ENCODE assay signal across 8 cellular contexts in the genomic region with DNA sequence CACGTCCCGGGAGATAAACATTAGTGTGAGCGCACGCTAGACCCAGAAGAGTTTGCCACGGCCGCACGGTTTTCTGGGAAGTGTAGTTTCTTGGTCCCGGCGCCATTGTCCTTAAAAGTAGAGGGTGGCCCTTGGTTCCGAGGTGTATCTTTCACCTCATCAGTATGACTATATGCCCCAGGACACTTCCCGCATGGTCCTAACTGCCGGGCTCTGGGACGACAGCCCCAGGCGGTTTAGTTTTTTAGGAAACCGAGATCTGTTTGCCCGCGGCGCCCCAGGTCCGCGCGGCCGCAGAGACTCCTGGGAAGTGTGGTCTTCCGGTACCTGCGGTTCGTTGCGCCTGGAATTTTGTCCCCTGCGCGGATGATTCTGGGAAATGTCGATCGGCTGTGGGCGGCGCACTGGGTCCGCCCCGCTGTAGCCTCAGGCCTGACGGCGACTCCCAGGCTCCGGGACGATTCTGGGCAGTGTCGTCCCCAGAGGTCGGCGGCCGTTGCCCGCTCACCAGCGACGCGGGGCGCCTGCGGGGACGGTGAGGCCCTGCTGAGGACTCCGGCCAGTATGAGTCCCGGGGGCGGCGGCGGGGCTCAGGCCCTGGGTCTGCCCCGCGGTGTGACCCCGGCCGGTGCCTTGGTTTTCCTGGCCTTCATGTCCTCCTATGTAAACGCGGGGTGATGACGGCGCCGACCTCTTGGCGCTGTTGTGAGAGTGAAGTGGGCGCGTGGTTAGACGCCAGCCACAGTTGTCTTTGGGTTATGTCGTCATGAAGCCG. TPM values are rescaled to one million over a fixed set of nuclear protein-coding genes. Genes with fewer than 3 reads are reported as not detected.
DNase-seq lines count a peak whose midpoint lies in the region; ATAC-seq, FAIRE-seq and TF ChIP-seq lines count a peak whose summit lies in the region.

Gene ZNF181 (plus strand): TSS at position 418 of the 775 bp plus-strand sequence. CDS start 795 bp downstream, outside the sequence.

- intact Hi-C loops in Right ventricle myocardium inferior (cut with DNase I) (loop anchor here (1.0 to 10.0 kb wide), 4 partner anchors 39 to 311 kb away; partner anchors contain the start of genes HPN, SCGB2B2, ZNF30 and ZNF302), pancreas (cut with DNase I) (no loop called here), thyroid gland (cut with DNase I) (no loop called here)

- H3K9me3 Mint-ChIP-seq in activated naive CD8-positive, alpha-beta T cell treated with anti-CD3 and anti-CD28 coated beads for 36 hours, result peaks cover 11% of the 10 kb centered on the region

- peak within 1 kb of the TSS; percentile 98 to 100 (median 100) for H3K27ac ChIP-seq in pancreas
- H3K27ac ChIP-seq in thyroid gland, result peak within 1 kb of the TSS; percentile 92 to 99 (median 96)

- DNase-seq in NCI-H1048 (lab: John Stamatoyannopoulos, UW), result peak; percentile 51
- DNase-seq in activated naive CD8-positive, alpha-beta T cell treated with anti-CD3 and anti-CD28 coated beads for 36 hours, result peak; percentile 80
- peak; percentile 92 for DNase-seq in Right ventricle myocardium inferior (ENCODE audit: missing footprints)
- DNase-seq in pancreas, result peak; percentile 86 to 93 (median 90)
- DNase-seq in thyroid gland, result peak; percentile 90 to 91

- H3K36me3 Mint-ChIP-seq in activated naive CD8-positive, alpha-beta T cell treated with anti-CD3 and anti-CD28 coated beads for 36 hours, result peaks cover 37% of the 10 kb centered on the region

- no peaks in the 10 kb centered on the region for H3K27me3 Mint-ChIP-seq in activated naive CD8-positive, alpha-beta T cell treated with anti-CD3 and anti-CD28 coated beads for 36 hours

- H3K4me3 ChIP-seq in GM08714 (ENCODE audit: low read length), result peak within 1 kb of the TSS; percentile 68
- peak within 1 kb of the TSS; percentile 67 to 88 (median 76) for H3K4me3 ChIP-seq in pancreas
- H3K4me3 ChIP-seq in thyroid gland (replicated peaks in 1 of 3), result peak within 1 kb of the TSS; percentile 62 to 75 (median 66)

- H3K4me1 ChIP-seq in pancreas (peaks cover 0 to 18% (median 6%) of the 10 kb centered on the region in 3 donors), thyroid gland (peaks cover 15 to 19% of the 10 kb centered on the region in 2 donors)

- H3K4me3 Mint-ChIP-seq in activated naive CD8-positive, alpha-beta T cell treated with anti-CD3 and anti-CD28 coated beads for 36 hours, result peak within 1 kb of the TSS; percentile 95

- peak within 1 kb of the TSS; percentile 99 for H3K27ac Mint-ChIP-seq in activated naive CD8-positive, alpha-beta T cell treated with anti-CD3 and anti-CD28 coated beads for 36 hours

- peak; percentile 10 to 68 for TF ChIP-seq POLR2A in thyroid gland (IDR thresholded peaks at IDR 0.05)

- H3K9me3 ChIP-seq in pancreas (peaks cover 0 to 4% (median 0%) of the 10 kb centered on the region in 4 donors), thyroid gland (no peaks in the 10 kb centered on the region)

- WGBS in pancreas, 2 donors, result 0% methylated on average over 69 of the region's 69 CpGs
- 0% methylated on average over 19 to 30 of the region's 69 CpGs for WGBS in thyroid gland, 2 donors

- TF ChIP-seq CTCF in pancreas (IDR thresholded peaks at IDR 0.05) (no peak), thyroid gland (IDR thresholded peaks at IDR 0.05) (no peak)

- ATAC-seq in HG02588 (IDR thresholded peaks at IDR 0.05; ENCODE audit: unreplicated experiment), result peak; percentile 80
- peak; percentile 97 for ATAC-seq in SK-N-SH treated with all-trans-retinoic acid at 6 μM for 48 hours
- ATAC-seq in Right ventricle myocardium inferior, result peak; percentile 96
- ATAC-seq in pancreas, result peak; percentile 88 to 96 (median 89)

- no peaks in the 10 kb centered on the region for H3K27me3 ChIP-seq in pancreas
- H3K27me3 ChIP-seq in thyroid gland, result no peaks in the 10 kb centered on the region

- H3K36me3 ChIP-seq in pancreas, result peaks cover 0 to 18% (median 8%) of the 10 kb centered on the region in 3 donors
- peaks cover 0 to 2% of the 10 kb centered on the region in 2 donors for H3K36me3 ChIP-seq in thyroid gland

- H3K4me1 Mint-ChIP-seq in activated naive CD8-positive, alpha-beta T cell treated with anti-CD3 and anti-CD28 coated beads for 36 hours, result peaks cover 19% of the 10 kb centered on the region

- FAIRE-seq in pancreas (lab: Jason Lieb, UNC), result no peak

TF ChIP-seq in SK-N-SH treated with all-trans-retinoic acid at 6 μM for 48 hours, 23 proteins besides CTCF, POLR2A, EP300 and RAD21 (continues in another document):
- TF ChIP-seq, protein P1, sequence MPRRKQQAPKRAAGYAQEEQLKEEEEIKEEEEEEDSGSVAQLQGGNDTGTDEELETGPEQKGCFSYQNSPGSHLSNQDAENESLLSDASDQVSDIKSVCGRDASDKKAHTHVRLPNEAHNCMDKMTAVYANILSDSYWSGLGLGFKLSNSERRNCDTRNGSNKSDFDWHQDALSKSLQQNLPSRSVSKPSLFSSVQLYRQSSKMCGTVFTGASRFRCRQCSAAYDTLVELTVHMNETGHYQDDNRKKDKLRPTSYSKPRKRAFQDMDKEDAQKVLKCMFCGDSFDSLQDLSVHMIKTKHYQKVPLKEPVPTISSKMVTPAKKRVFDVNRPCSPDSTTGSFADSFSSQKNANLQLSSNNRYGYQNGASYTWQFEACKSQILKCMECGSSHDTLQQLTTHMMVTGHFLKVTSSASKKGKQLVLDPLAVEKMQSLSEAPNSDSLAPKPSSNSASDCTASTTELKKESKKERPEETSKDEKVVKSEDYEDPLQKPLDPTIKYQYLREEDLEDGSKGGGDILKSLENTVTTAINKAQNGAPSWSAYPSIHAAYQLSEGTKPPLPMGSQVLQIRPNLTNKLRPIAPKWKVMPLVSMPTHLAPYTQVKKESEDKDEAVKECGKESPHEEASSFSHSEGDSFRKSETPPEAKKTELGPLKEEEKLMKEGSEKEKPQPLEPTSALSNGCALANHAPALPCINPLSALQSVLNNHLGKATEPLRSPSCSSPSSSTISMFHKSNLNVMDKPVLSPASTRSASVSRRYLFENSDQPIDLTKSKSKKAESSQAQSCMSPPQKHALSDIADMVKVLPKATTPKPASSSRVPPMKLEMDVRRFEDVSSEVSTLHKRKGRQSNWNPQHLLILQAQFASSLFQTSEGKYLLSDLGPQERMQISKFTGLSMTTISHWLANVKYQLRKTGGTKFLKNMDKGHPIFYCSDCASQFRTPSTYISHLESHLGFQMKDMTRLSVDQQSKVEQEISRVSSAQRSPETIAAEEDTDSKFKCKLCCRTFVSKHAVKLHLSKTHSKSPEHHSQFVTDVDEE (CRISPR knock-in tag; IDR thresholded peaks at IDR 0.05), result peak; percentile 80; the same call in 1 of the 2 replicates
- TF ChIP-seq ZC3H10 (CRISPR knock-in tag; IDR thresholded peaks at IDR 0.05) (no peak), ZNF565 (CRISPR knock-in tag; conservative IDR thresholded peaks at IDR 0.05; ENCODE audit: low read depth) (0 out of 2 replicates have a peak, but pooled peaks have one; percentile 27), ZNF70 (CRISPR knock-in tag; IDR thresholded peaks at IDR 0.05) (no peak), OSR1 (CRISPR knock-in tag; IDR thresholded peaks at IDR 0.05) (no peak), TCF4 (CRISPR knock-in tag; IDR thresholded peaks at IDR 0.05; ENCODE audit: borderline replicate concordance) (no peak; the same call in 1 of the 2 replicates), CSDC2 (CRISPR knock-in tag; IDR thresholded peaks at IDR 0.05) (peak; percentile 62; the same call in 1 of the 2 replicates), SNAI2 (CRISPR knock-in tag; IDR thresholded peaks at IDR 0.05) (no peak), ISL1 (CRISPR knock-in tag; IDR thresholded peaks at IDR 0.05) (no peak), RARB (CRISPR knock-in tag; IDR thresholded peaks at IDR 0.05) (no peak), ZNF8 (CRISPR knock-in tag; IDR thresholded peaks at IDR 0.05) (no peak), PPARA (CRISPR knock-in tag; IDR thresholded peaks at IDR 0.05; ENCODE audit: borderline replicate concordance) (no peak), ESRRG (CRISPR knock-in tag; IDR thresholded peaks at IDR 0.05) (no peak), ARNTL (CRISPR knock-in tag; IDR thresholded peaks at IDR 0.05; ENCODE audit: borderline replicate concordance, low read depth) (no peak), CSRNP3 (CRISPR knock-in tag; IDR thresholded peaks at IDR 0.05) (no peak), GLIS3 (CRISPR knock-in tag; IDR thresholded peaks at IDR 0.05) (0 out of 2 replicates have a peak, but pooled peaks have one; percentile 34), TOX (CRISPR knock-in tag; IDR thresholded peaks at IDR 0.05; ENCODE audit: borderline replicate concordance) (no peak), ZFP30 (CRISPR knock-in tag; IDR thresholded peaks at IDR 0.05) (no peak)
- TF ChIP-seq, protein P2, sequence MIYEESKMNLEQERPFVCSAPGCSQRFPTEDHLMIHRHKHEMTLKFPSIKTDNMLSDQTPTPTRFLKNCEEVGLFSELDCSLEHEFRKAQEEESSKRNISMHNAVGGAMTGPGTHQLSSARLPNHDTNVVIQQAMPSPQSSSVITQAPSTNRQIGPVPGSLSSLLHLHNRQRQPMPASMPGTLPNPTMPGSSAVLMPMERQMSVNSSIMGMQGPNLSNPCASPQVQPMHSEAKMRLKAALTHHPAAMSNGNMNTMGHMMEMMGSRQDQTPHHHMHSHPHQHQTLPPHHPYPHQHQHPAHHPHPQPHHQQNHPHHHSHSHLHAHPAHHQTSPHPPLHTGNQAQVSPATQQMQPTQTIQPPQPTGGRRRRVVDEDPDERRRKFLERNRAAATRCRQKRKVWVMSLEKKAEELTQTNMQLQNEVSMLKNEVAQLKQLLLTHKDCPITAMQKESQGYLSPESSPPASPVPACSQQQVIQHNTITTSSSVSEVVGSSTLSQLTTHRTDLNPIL (CRISPR knock-in tag; IDR thresholded peaks at IDR 0.05; ENCODE audit: low read depth), result no peak

RNA-seq across cellular contexts. Expression of gene ZNF181, which starts in this region (rescaled TPM):
- 1 to 10 TPM; 5.7 to 5.9 TPM for total RNA-seq in activated naive CD8-positive, alpha-beta T cell treated with anti-CD3 and anti-CD28 coated beads for 36 hours
- 22.3 TPM for total RNA-seq in Right ventricle myocardium inferior
- total RNA-seq in pancreas, result 10 to 100 TPM in 1 of 6 donors, 1 to 10 TPM in 5; 5.7 to 10.1 (median 7.5) TPM
- polyA plus RNA-seq in pancreas, result 10 to 100 TPM in 1 of 2 donors, 1 to 10 TPM in 1; 5.3 to 12.1 TPM
- 10 to 100 TPM; 28.1 to 39.8 (median 36.0) TPM for total RNA-seq in thyroid gland

Comparison
In these comparisons a context has a peak if more than half of its experiments do, and no peak if none do; other contexts are left out.
1. Peak in every context shown above with its lines: DNase-seq, ATAC-seq, H3K4me3 ChIP-seq and H3K27ac ChIP-seq.